ENCODE assay signal across 13 cellular contexts in the genomic region with DNA sequence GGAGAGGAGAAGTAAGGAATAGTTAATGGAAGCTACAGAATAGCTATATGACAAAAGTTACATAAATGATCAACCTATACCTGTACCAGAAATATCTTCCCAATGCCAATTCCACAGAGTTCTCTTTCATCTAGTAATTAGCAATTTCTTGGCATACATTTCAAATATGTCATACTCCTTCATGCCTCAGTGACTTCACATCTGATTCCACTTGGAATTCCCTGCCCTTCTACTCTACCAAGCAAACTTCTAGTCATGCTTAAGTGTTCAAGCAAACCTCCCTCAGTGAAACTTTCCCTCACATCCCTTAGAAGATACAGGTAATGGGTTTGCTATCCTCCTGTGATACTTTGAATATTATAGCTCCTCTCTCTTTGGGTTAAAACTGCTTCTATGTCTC.
"Had no signal": no experiment of that assay in that cellular context is flagged by ENCODE, and none has a peak within 500 bp of the region (broad histone marks: within the 10 kb centered on the region; RNA-seq: fewer than 3 reads in every experiment).

No MANE protein-coding gene starts in this region.

- H3K27me3 ChIP-seq: ascending aorta, ovary, upper lobe of left lung had no signal

- H3K27ac ChIP-seq: ascending aorta, coronary artery, left ventricle myocardium inferior, ovary, upper lobe of left lung had no signal

- H3K36me3 ChIP-seq: ascending aorta, left ventricle myocardium inferior, ovary, upper lobe of left lung had no signal

- H3K4me3 ChIP-seq: ascending aorta, coronary artery, left ventricle myocardium inferior, ovary, upper lobe of left lung had no signal

- FAIRE-seq: endothelial cell of umbilical vein, TTC549 had no signal

- DNase-seq: activated B cell treated with CpG ODN at 0.5 μM for 24 hours; activated CD4-positive, alpha-beta T cell treated with anti-CD3 and anti-CD28 coated beads, Interleukin-2, amount 10 ng/mL, durations not matched to agents 24 days and 14 days; activated naive CD4-positive, alpha-beta T cell; effector CD4-positive, alpha-beta T cell; glutamatergic neuron; left ventricle myocardium inferior; ovary; stimulated activated CD4-positive, alpha-beta T cell treated with anti-CD3 and anti-CD28 coated beads, Interleukin-4, amount 100 ng/mL, for 1 hour; upper lobe of left lung had no signal

- H3K4me1 ChIP-seq: ascending aorta, upper lobe of left lung had no signal

- H3K9me3 ChIP-seq: ascending aorta, left ventricle myocardium inferior, ovary, upper lobe of left lung had no signal
